9 cellular contexts compared by ENCODE assay signal in genomic region chr4:185810746-185811508, GRCh38. TPM values are rescaled to one million over a fixed set of nuclear protein-coding genes. Genes with fewer than 3 reads are reported as not detected.
DNase-seq lines count a peak whose midpoint lies in the region; ATAC-seq, FAIRE-seq and TF ChIP-seq lines count a peak whose summit lies in the region.
"Had no signal": no experiment of that assay in that cellular context is flagged by ENCODE, and none has a peak within 500 bp of the region (broad histone marks: within the 10 kb centered on the region; RNA-seq: fewer than 3 reads in every experiment).

No MANE protein-coding gene starts in this region.

- no peaks in the 10 kb centered on the region for H3K27me3 Mint-ChIP-seq in glutamatergic neuron (ENCODE audit: unreplicated experiment)

- peak overlapping the region; percentile 95 for H3K27ac Mint-ChIP-seq in glutamatergic neuron (ENCODE audit: unreplicated experiment)
- H3K27ac Mint-ChIP-seq: activated naive CD8-positive, alpha-beta T cell treated with anti-CD3 and anti-CD28 coated beads for 36 hours had no signal

- H3K9me3 ChIP-seq in pancreas (no peaks in the 10 kb centered on the region), A673 (ENCODE audit: low read depth, low read length, poor library complexity, severe bottlenecking) (no peaks in the 10 kb centered on the region)

- peaks cover 3% of the 10 kb centered on the region for H3K9me3 Mint-ChIP-seq in glutamatergic neuron (ENCODE audit: unreplicated experiment)
- H3K9me3 Mint-ChIP-seq: activated naive CD8-positive, alpha-beta T cell treated with anti-CD3 and anti-CD28 coated beads for 36 hours had no signal

- peaks cover 45% of the 10 kb centered on the region for H3K4me1 Mint-ChIP-seq in glutamatergic neuron (ENCODE audit: low read depth, unreplicated experiment)
- H3K4me1 Mint-ChIP-seq: activated naive CD8-positive, alpha-beta T cell treated with anti-CD3 and anti-CD28 coated beads for 36 hours had no signal

- CTCF ChIA-PET in A673 (lab: Charles Lee): no interaction called here

- H3K4me3 Mint-ChIP-seq in glutamatergic neuron (ENCODE audit: unreplicated experiment): peak overlapping the region; percentile 88
- H3K4me3 Mint-ChIP-seq: activated naive CD8-positive, alpha-beta T cell treated with anti-CD3 and anti-CD28 coated beads for 36 hours had no signal

- H3K36me3 ChIP-seq in pancreas (no peaks in the 10 kb centered on the region), A673 (ENCODE audit: insufficient read depth, low read length, poor library complexity, severe bottlenecking) (no peaks in the 10 kb centered on the region)

- no peaks in the 10 kb centered on the region for H3K36me3 Mint-ChIP-seq in glutamatergic neuron (ENCODE audit: unreplicated experiment)
- H3K36me3 Mint-ChIP-seq: activated naive CD8-positive, alpha-beta T cell treated with anti-CD3 and anti-CD28 coated beads for 36 hours had no signal

- intact Hi-C loops in pancreas (cut with DNase I) (no loop called here), A673 (cut with micrococcal nuclease; ENCODE audit: unreplicated experiment) (no loop called here)

- H3K4me3 ChIP-seq in pancreas: peak overlapping the region; percentile 24 to 69 (median 52)
- H3K4me3 ChIP-seq in A673 (ENCODE audit: low read depth, low read length, poor library complexity, severe bottlenecking): no peak overlapping the region

- no peak for TF ChIP-seq CTCF in glutamatergic neuron (IDR thresholded peaks at IDR 0.05; ENCODE audit: partially characterized antibody, unreplicated experiment)
- TF ChIP-seq CTCF in pancreas (IDR thresholded peaks at IDR 0.05): no peak
- no peak for TF ChIP-seq CTCF in A673 (conservative IDR thresholded peaks at IDR 0.05; ENCODE audit: low read depth, low read length)

- BruUV-seq in A673 (replicated peaks; lab: Mats Ljungman, UMichigan): no TSS peak

- ATAC-seq in pancreas (peak in 3 of 4 donors; percentile 33 to 38 (median 34)), HG02610 (IDR thresholded peaks at IDR 0.05; ENCODE audit: unreplicated experiment) (no peak)

- DNase-seq in G401 (ENCODE audit: low spot score): peak; percentile 64
- peak; percentile 9 for DNase-seq in RPMI7951 (ENCODE audit: low read depth)
- no peak for DNase-seq in glutamatergic neuron
- DNase-seq in pancreas: no peak
- no peak for DNase-seq in NCI-H1694 treated with DMSO at 0.1 percent for 48 hours (lab: John Stamatoyannopoulos, UW)
- no peak for DNase-seq in A673 (ENCODE audit: low spot score)
- DNase-seq in A172 (ENCODE audit: low spot score): no peak
- DNase-seq: activated naive CD8-positive, alpha-beta T cell treated with anti-CD3 and anti-CD28 coated beads for 36 hours had no signal

- in situ Hi-C loops in G401 (cut with HindIII; ENCODE audit: low sequenced_read_pairs): no loop called here

- peak overlapping the region; percentile 64 to 93 (median 82) for H3K27ac ChIP-seq in pancreas
- no peak overlapping the region for H3K27ac ChIP-seq in A673 (ENCODE audit: low read depth, low read length, poor library complexity, severe bottlenecking)

- FAIRE-seq in pancreas (lab: Jason Lieb, UNC): peak; percentile 75

- POLR2A ChIA-PET in A673 (lab: Charles Lee; ENCODE audit: low non-redundant PET): no interaction called here

- H3K4me1 ChIP-seq in pancreas (peaks cover 7 to 29% (median 9%) of the 10 kb centered on the region in 3 donors), A673 (ENCODE audit: insufficient read depth, low read length, poor library complexity, severe bottlenecking) (no peaks in the 10 kb centered on the region)

- H3K27me3 ChIP-seq in pancreas: no peaks in the 10 kb centered on the region
- H3K27me3 ChIP-seq in A673 (replicated peaks; ENCODE audit: insufficient read depth, low read depth, low read length, poor library complexity): peaks cover 51% of the 10 kb centered on the region

- WGBS in pancreas, 2 donors: 6 to 8% methylated on average over 13 of the region's 13 CpGs

RNA-seq across cellular contexts. Expression of gene SORBS2, which starts 1.1 kb away (rescaled TPM):
- total RNA-seq in G401 (2014; rRNA removed; shearing (Covaris generic)): 16.3 and 39.7 TPM in 2 replicates
- 11.8 and 17.3 TPM in 2 replicates for total RNA-seq in RPMI7951 (2014; rRNA removed; shearing (Covaris generic))
- total RNA-seq in glutamatergic neuron (ENCODE audit: unreplicated experiment) (95.5 TPM), pancreas (100 to 1,000 TPM; 103 to 245 (median 145) TPM), A673 (2021) (not detected in 2 replicates)
- 10 to 100 TPM; 61.7 to 74.9 TPM for polyA plus RNA-seq in pancreas
- total RNA-seq in A172 (2014; rRNA removed; shearing (Covaris generic)): 9.3 and 14.2 TPM in 2 replicates
- total RNA-seq: activated naive CD8-positive, alpha-beta T cell treated with anti-CD3 and anti-CD28 coated beads for 36 hours had no signal

Comparison
In these comparisons a context has a peak if more than half of its experiments do, and no peak if none do; other contexts are left out.
1. DNase-seq: peak in G401 (single experiment) and RPMI7951 (single experiment); none in glutamatergic neuron (single experiment), pancreas (0 of 6), NCI-H1694 treated with DMSO at 0.1 percent for 48 hours (single experiment), A673 (single experiment) and A172 (single experiment).
2. RNA of gene SORBS2, which starts 1.1 kb away (total RNA-seq): 103 to 245 TPM in pancreas, 95.5 TPM in glutamatergic neuron (single experiment), 16.3 to 39.7 TPM in G401, 11.8 to 17.3 TPM in RPMI7951 and 9.3 to 14.2 TPM in A172; not detected in A673; every median in the first group is over 10 times any median in the second.